ENCODE assay signal across 8 cellular contexts in genomic region chr1:111481387-111482221, GRCh38. TPM values are rescaled to one million over a fixed set of nuclear protein-coding genes. Genes with fewer than 3 reads are reported as not detected.
DNase-seq lines count a peak whose midpoint lies in the region; ATAC-seq lines count a peak whose summit lies in the region.

No MANE protein-coding gene starts in this region.

- intact Hi-C loops in activated CD4-positive, alpha-beta memory T cell treated with anti-CD3 and anti-CD28 coated beads for 36 hours (cut with micrococcal nuclease): loop anchor here (1.0 kb wide), 1 partner anchor 266 kb away; no protein-coding TSS in a partner anchor

- peaks cover 0 to 2% (median 0%) of the 10 kb centered on the region in 7 donors for H3K9me3 Mint-ChIP-seq in CD4-positive, CD25-positive, alpha-beta regulatory T cell
- no peaks in the 10 kb centered on the region for H3K9me3 Mint-ChIP-seq in activated CD4-positive, alpha-beta memory T cell treated with anti-CD3 and anti-CD28 coated beads for 36 hours

- H3K4me3 ChIP-seq in CD4-positive, CD25-positive, alpha-beta regulatory T cell (ENCODE audit: low read depth, low read length): no peak overlapping the region
- H3K4me3 ChIP-seq in HAP-1: no peak overlapping the region
- H3K4me3 ChIP-seq in effector memory CD4-positive, alpha-beta T cell (ENCODE audit: insufficient read depth, low read depth, low read length, poor library complexity, severe bottlenecking): no peak overlapping the region

- H3K27ac Mint-ChIP-seq in CD4-positive, CD25-positive, alpha-beta regulatory T cell: no peak overlapping the region
- no peak overlapping the region for H3K27ac Mint-ChIP-seq in activated CD4-positive, alpha-beta memory T cell treated with anti-CD3 and anti-CD28 coated beads for 36 hours

- POLR2A ChIA-PET in activated CD4-positive, alpha-beta memory T cell treated with anti-CD3 and anti-CD28 coated beads for 36 hours (lab: Charles Lee): interaction anchor here (0.6 to 0.7 kb wide), 2 partner anchors 256 to 263 kb away, joined by 3 to 4 read pairs; no protein-coding TSS in a partner anchor

- H3K36me3 ChIP-seq in CD4-positive, CD25-positive, alpha-beta regulatory T cell (ENCODE audit: control insufficient read depth, insufficient read depth, low read length): no peaks in the 10 kb centered on the region
- no peaks in the 10 kb centered on the region for H3K36me3 ChIP-seq in HAP-1 (replicated peaks)
- H3K36me3 ChIP-seq in effector memory CD4-positive, alpha-beta T cell (ENCODE audit: control insufficient read depth, insufficient read depth, low read length): no peaks in the 10 kb centered on the region

- H3K27ac ChIP-seq in CD4-positive, CD25-positive, alpha-beta regulatory T cell (ENCODE audit: insufficient read depth, low read length, poor library complexity, severe bottlenecking): no peak overlapping the region
- no peak overlapping the region for H3K27ac ChIP-seq in effector memory CD4-positive, alpha-beta T cell (ENCODE audit: insufficient read depth, low read length, poor library complexity, severe bottlenecking)

- peak; percentile 56 to 60 for ATAC-seq in CD4-positive, CD25-positive, alpha-beta regulatory T cell (ENCODE audit: low read depth in 2 of 2)
- ATAC-seq in GM18519 (IDR thresholded peaks at IDR 0.05; ENCODE audit: low FRiP score, unreplicated experiment): no peak

- peak; percentile 23 to 63 (median 40) for DNase-seq in CD4-positive, CD25-positive, alpha-beta regulatory T cell
- DNase-seq in HAP-1 (ENCODE audit: low spot score in 2 of 2) (peak; percentile 8 to 63), NCI-H524 (lab: John Stamatoyannopoulos, UW) (peak; percentile 20 to 76), medulla oblongata (ENCODE audit: extremely low spot score) (peak; percentile 92)
- DNase-seq in activated CD4-positive, alpha-beta memory T cell treated with anti-CD3 and anti-CD28 coated beads for 36 hours: peak; percentile 82
- DNase-seq in effector memory CD4-positive, alpha-beta T cell: peak in 2 of 3 donors; percentile 17 to 30
- peak; percentile 40 for DNase-seq in stimulated activated CD8-positive, alpha-beta memory T cell treated with anti-CD3 and anti-CD28 coated beads, Interleukin-15, amount 100 ng/mL, for 1 hour (ENCODE audit: low read depth)

- in situ Hi-C loops in HAP-1 (cut with MboI; ENCODE audit: low sequenced_read_pairs): no loop called here

- peaks cover 10 to 45% (median 20%) of the 10 kb centered on the region in 4 donors for H3K4me1 Mint-ChIP-seq in CD4-positive, CD25-positive, alpha-beta regulatory T cell
- peaks cover 25% of the 10 kb centered on the region for H3K4me1 Mint-ChIP-seq in activated CD4-positive, alpha-beta memory T cell treated with anti-CD3 and anti-CD28 coated beads for 36 hours (ENCODE audit: low read depth)

- CTCF ChIA-PET in activated CD4-positive, alpha-beta memory T cell treated with anti-CD3 and anti-CD28 coated beads for 36 hours (lab: Charles Lee): interaction anchor here (0.8 to 3.8 kb wide), 28 partner anchors 9 to 287 kb away, joined by 3 to 34 read pairs (median 5); partner anchors contain the start of genes ADORA3, INKA2 and TMIGD3

- no peaks in the 10 kb centered on the region for H3K27me3 Mint-ChIP-seq in CD4-positive, CD25-positive, alpha-beta regulatory T cell
- H3K27me3 Mint-ChIP-seq in activated CD4-positive, alpha-beta memory T cell treated with anti-CD3 and anti-CD28 coated beads for 36 hours: no peaks in the 10 kb centered on the region

- no peaks in the 10 kb centered on the region for H3K27me3 ChIP-seq in CD4-positive, CD25-positive, alpha-beta regulatory T cell (ENCODE audit: control insufficient read depth, insufficient read depth, low read length)
- 0 out of 2 replicates have a peak, but pooled peaks cover 2% of the 10 kb centered on the region for H3K27me3 ChIP-seq in HAP-1 (ENCODE audit: low read depth)
- H3K27me3 ChIP-seq in effector memory CD4-positive, alpha-beta T cell (replicated peaks; ENCODE audit: control insufficient read depth, insufficient read depth, low read length, poor library complexity, severe bottlenecking): no peaks in the 10 kb centered on the region

- peaks cover 20% of the 10 kb centered on the region for H3K4me1 ChIP-seq in CD4-positive, CD25-positive, alpha-beta regulatory T cell (ENCODE audit: control insufficient read depth, insufficient read depth, low read length, poor library complexity, severe bottlenecking)
- H3K4me1 ChIP-seq in HAP-1: no peaks in the 10 kb centered on the region
- H3K4me1 ChIP-seq in effector memory CD4-positive, alpha-beta T cell (ENCODE audit: control insufficient read depth, insufficient read depth, low read length, poor library complexity, severe bottlenecking): peaks cover 22% of the 10 kb centered on the region

- H3K9me3 ChIP-seq in CD4-positive, CD25-positive, alpha-beta regulatory T cell (ENCODE audit: control insufficient read depth in 2 of 2, low read length in 2 of 2): no peaks in the 10 kb centered on the region
- no peaks in the 10 kb centered on the region for H3K9me3 ChIP-seq in HAP-1
- no peaks in the 10 kb centered on the region for H3K9me3 ChIP-seq in effector memory CD4-positive, alpha-beta T cell (ENCODE audit: control insufficient read depth, low read length)

- H3K4me3 Mint-ChIP-seq in CD4-positive, CD25-positive, alpha-beta regulatory T cell: no peak overlapping the region
- H3K4me3 Mint-ChIP-seq in activated CD4-positive, alpha-beta memory T cell treated with anti-CD3 and anti-CD28 coated beads for 36 hours: no peak overlapping the region

- H3K36me3 Mint-ChIP-seq in CD4-positive, CD25-positive, alpha-beta regulatory T cell: peaks cover 16% of the 10 kb centered on the region
- H3K36me3 Mint-ChIP-seq in activated CD4-positive, alpha-beta memory T cell treated with anti-CD3 and anti-CD28 coated beads for 36 hours: peaks cover 10% of the 10 kb centered on the region

RNA-seq across cellular contexts. Expression of gene C1orf162, which starts 7.8 kb away (rescaled TPM):
- 22.4 TPM for total RNA-seq in CD4-positive, CD25-positive, alpha-beta regulatory T cell
- 100 to 1,000 TPM in 1 of 4 donors, 10 to 100 TPM in 3; 45.4 to 111 (median 65.8) TPM for polyA plus RNA-seq in CD4-positive, CD25-positive, alpha-beta regulatory T cell
- total RNA-seq in activated CD4-positive, alpha-beta memory T cell treated with anti-CD3 and anti-CD28 coated beads for 36 hours: 1 to 10 TPM; 3.9 to 5.1 TPM

RNA-seq across cellular contexts. Expression of gene ADORA3, which starts 21.8 kb away (rescaled TPM):
- total RNA-seq in CD4-positive, CD25-positive, alpha-beta regulatory T cell: not detected
- not detected for polyA plus RNA-seq in CD4-positive, CD25-positive, alpha-beta regulatory T cell
- under 1 TPM in 1 of 2 experiments, not detected in 1; 0.14 TPM for total RNA-seq in activated CD4-positive, alpha-beta memory T cell treated with anti-CD3 and anti-CD28 coated beads for 36 hours

RNA-seq across cellular contexts. Expression of gene TMIGD3, which starts 21.8 kb away (rescaled TPM):
- not detected for total RNA-seq in CD4-positive, CD25-positive, alpha-beta regulatory T cell
- polyA plus RNA-seq in CD4-positive, CD25-positive, alpha-beta regulatory T cell: not detected
- under 1 TPM in 1 of 2 experiments, not detected in 1; 0.24 TPM for total RNA-seq in activated CD4-positive, alpha-beta memory T cell treated with anti-CD3 and anti-CD28 coated beads for 36 hours

RNA-seq across cellular contexts. Expression of gene ATP5PB, which starts 32.3 kb away (rescaled TPM):
- total RNA-seq in CD4-positive, CD25-positive, alpha-beta regulatory T cell: 85.1 TPM
- 100 to 1,000 TPM; 431 to 569 (median 496) TPM for polyA plus RNA-seq in CD4-positive, CD25-positive, alpha-beta regulatory T cell
- 100 to 1,000 TPM; 300 to 302 TPM for total RNA-seq in activated CD4-positive, alpha-beta memory T cell treated with anti-CD3 and anti-CD28 coated beads for 36 hours

RNA-seq across cellular contexts. Expression of gene WDR77, which starts 32.5 kb away (rescaled TPM):
- 15.7 TPM for total RNA-seq in CD4-positive, CD25-positive, alpha-beta regulatory T cell
- 10 to 100 TPM; 31.7 to 36.9 (median 34.7) TPM for polyA plus RNA-seq in CD4-positive, CD25-positive, alpha-beta regulatory T cell
- total RNA-seq in activated CD4-positive, alpha-beta memory T cell treated with anti-CD3 and anti-CD28 coated beads for 36 hours: 10 to 100 TPM; 44.6 to 48.4 TPM

Comparison
In these comparisons a context has a peak if more than half of its experiments do, and no peak if none do; other contexts are left out.
1. DNase-seq: peak in every context shown above with its lines; median percentile 92 in medulla oblongata; 82 in activated CD4-positive, alpha-beta memory T cell treated with anti-CD3 and anti-CD28 coated beads for 36 hours; 48 in NCI-H524; 40 in CD4-positive, CD25-positive, alpha-beta regulatory T cell; 40 in stimulated activated CD8-positive, alpha-beta memory T cell treated with anti-CD3 and anti-CD28 coated beads, Interleukin-15, amount 100 ng/mL, for 1 hour; 36 in HAP-1; 24 in effector memory CD4-positive, alpha-beta T cell.